Comparison of ENCODE assay signal across 1 cellular context in the genomic region with DNA sequence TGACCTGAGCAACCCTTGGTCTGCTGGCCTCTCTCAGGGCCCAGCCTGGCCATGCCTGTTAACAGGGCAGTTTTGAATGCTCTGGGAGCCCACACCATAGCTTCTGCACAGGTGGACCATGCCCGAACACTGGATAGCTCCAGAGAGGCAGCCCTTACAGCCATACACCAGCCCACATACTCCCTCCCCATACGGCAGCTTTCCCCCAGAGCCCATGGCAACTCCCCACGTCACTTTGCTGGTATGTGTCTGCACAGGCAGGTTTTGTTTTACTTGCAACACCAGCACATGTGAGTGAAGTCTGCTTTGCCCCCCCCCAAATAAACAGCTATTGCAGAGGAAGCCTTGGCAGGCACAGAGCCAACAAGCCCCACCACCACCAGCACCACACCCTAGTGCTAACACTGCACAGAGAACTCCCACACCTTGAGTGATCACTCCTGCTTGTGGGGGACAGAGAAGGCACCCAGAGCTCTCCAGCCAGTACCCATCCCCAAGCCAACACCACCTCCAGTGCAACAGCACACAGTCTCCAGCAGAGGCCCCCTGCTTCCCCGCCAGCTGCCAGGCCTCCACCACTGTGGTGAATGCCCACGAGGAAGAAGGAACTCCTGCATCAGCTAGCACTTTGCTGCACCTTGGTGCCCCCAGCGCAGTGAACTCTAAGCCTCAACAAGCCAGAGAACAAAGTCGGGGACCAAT.
TF ChIP-seq lines count a peak whose summit lies in the region.

No MANE protein-coding gene starts in this region.

TF ChIP-seq in GM23338, 12 proteins besides CTCF, POLR2A, EP300 and RAD21 (continued from another document):
- TF ChIP-seq, protein P1, sequence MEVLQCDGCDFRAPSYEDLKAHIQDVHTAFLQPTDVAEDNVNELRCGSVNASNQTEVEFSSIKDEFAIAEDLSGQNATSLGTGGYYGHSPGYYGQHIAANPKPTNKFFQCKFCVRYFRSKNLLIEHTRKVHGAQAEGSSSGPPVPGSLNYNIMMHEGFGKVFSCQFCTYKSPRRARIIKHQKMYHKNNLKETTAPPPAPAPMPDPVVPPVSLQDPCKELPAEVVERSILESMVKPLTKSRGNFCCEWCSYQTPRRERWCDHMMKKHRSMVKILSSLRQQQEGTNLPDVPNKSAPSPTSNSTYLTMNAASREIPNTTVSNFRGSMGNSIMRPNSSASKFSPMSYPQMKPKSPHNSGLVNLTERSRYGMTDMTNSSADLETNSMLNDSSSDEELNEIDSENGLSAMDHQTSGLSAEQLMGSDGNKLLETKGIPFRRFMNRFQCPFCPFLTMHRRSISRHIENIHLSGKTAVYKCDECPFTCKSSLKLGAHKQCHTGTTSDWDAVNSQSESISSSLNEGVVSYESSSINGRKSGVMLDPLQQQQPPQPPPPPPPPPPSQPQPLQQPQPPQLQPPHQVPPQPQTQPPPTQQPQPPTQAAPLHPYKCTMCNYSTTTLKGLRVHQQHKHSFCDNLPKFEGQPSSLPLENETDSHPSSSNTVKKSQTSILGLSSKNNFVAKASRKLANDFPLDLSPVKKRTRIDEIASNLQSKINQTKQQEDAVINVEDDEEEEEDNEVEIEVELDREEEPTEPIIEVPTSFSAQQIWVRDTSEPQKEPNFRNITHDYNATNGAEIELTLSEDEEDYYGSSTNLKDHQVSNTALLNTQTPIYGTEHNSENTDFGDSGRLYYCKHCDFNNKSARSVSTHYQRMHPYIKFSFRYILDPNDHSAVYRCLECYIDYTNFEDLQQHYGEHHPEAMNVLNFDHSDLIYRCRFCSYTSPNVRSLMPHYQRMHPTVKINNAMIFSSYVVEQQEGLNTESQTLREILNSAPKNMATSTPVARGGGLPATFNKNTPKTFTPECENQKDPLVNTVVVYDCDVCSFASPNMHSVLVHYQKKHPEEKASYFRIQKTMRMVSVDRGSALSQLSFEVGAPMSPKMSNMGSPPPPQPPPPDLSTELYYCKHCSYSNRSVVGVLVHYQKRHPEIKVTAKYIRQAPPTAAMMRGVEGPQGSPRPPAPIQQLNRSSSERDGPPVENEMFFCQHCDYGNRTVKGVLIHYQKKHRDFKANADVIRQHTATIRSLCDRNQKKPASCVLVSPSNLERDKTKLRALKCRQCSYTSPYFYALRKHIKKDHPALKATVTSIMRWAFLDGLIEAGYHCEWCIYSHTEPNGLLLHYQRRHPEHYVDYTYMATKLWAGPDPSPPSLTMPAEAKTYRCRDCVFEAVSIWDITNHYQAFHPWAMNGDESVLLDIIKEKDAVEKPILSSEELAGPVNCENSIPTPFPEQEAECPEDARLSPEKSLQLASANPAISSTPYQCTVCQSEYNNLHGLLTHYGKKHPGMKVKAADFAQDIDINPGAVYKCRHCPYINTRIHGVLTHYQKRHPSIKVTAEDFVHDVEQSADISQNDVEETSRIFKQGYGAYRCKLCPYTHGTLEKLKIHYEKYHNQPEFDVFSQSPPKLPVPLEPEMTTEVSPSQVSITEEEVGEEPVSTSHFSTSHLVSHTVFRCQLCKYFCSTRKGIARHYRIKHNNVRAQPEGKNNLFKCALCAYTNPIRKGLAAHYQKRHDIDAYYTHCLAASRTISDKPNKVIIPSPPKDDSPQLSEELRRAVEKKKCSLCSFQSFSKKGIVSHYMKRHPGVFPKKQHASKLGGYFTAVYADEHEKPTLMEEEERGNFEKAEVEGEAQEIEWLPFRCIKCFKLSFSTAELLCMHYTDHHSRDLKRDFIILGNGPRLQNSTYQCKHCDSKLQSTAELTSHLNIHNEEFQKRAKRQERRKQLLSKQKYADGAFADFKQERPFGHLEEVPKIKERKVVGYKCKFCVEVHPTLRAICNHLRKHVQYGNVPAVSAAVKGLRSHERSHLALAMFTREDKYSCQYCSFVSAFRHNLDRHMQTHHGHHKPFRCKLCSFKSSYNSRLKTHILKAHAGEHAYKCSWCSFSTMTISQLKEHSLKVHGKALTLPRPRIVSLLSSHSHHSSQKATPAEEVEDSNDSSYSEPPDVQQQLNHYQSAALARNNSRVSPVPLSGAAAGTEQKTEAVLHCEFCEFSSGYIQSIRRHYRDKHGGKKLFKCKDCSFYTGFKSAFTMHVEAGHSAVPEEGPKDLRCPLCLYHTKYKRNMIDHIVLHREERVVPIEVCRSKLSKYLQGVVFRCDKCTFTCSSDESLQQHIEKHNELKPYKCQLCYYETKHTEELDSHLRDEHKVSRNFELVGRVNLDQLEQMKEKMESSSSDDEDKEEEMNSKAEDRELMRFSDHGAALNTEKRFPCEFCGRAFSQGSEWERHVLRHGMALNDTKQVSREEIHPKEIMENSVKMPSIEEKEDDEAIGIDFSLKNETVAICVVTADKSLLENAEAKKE (CRISPR knock-in tag; IDR thresholded peaks at IDR 0.05) = no peak
- TF ChIP-seq POLR2AphosphoS5 (IDR thresholded peaks at IDR 0.05; ENCODE audit: low read depth) = no peak
- no peak for TF ChIP-seq STAT1 (IDR thresholded peaks at IDR 0.05; ENCODE audit: unreplicated experiment)
- TF ChIP-seq, protein P2, sequence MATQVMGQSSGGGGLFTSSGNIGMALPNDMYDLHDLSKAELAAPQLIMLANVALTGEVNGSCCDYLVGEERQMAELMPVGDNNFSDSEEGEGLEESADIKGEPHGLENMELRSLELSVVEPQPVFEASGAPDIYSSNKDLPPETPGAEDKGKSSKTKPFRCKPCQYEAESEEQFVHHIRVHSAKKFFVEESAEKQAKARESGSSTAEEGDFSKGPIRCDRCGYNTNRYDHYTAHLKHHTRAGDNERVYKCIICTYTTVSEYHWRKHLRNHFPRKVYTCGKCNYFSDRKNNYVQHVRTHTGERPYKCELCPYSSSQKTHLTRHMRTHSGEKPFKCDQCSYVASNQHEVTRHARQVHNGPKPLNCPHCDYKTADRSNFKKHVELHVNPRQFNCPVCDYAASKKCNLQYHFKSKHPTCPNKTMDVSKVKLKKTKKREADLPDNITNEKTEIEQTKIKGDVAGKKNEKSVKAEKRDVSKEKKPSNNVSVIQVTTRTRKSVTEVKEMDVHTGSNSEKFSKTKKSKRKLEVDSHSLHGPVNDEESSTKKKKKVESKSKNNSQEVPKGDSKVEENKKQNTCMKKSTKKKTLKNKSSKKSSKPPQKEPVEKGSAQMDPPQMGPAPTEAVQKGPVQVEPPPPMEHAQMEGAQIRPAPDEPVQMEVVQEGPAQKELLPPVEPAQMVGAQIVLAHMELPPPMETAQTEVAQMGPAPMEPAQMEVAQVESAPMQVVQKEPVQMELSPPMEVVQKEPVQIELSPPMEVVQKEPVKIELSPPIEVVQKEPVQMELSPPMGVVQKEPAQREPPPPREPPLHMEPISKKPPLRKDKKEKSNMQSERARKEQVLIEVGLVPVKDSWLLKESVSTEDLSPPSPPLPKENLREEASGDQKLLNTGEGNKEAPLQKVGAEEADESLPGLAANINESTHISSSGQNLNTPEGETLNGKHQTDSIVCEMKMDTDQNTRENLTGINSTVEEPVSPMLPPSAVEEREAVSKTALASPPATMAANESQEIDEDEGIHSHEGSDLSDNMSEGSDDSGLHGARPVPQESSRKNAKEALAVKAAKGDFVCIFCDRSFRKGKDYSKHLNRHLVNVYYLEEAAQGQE (IDR thresholded peaks at IDR 0.05; ENCODE audit: unreplicated experiment) = no peak
- no peak for TF ChIP-seq NANOG (IDR thresholded peaks at IDR 0.05; ENCODE audit: borderline replicate concordance)
- no peak for TF ChIP-seq EZH2phosphoT487 (IDR thresholded peaks at IDR 0.05; ENCODE audit: unreplicated experiment)
